Comparison of ENCODE assay signal across 11 cellular contexts in the genomic region with DNA sequence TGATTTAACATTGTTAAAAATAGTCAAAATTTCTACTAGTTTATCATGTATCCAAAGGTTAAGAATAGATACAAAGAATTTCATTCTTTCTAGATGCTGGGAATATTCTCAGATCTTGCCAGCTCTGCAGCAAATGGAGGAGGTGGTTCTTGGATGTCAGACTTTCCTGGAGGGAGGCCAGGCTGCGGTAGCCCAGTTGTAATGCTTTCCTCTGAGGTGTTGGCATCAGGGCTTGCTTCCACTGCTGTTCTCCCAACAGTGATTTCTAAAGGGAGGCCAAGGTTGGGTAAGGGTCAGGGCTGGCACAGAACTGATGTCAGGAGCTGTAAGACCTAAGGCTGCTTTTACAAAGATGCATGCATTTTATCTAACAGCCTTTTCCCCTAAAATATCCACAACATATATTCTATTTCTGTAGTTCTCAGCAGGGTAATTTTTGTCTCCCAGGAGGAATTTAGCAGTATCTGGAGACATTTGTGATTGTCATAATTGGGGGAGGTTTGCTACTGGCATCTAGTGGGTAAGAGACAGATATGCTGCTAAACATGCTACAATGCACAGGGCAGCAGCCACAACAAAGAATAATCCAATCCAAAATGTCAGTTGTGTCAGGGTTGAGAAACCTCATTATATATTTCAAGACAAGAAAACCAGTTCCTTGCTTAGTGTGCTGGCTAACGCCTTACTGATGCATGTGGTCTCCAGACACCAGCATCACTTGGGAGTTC. TPM values are rescaled to one million over a fixed set of nuclear protein-coding genes. Genes with fewer than 3 reads are reported as not detected.
DNase-seq lines count a peak whose midpoint lies in the region; ATAC-seq, FAIRE-seq and TF ChIP-seq lines count a peak whose summit lies in the region.
"Had no signal": no experiment of that assay in that cellular context is flagged by ENCODE, and none has a peak within 500 bp of the region (broad histone marks: within the 10 kb centered on the region; RNA-seq: fewer than 3 reads in every experiment).

No MANE protein-coding gene starts in this region.

- H3K79me2 ChIP-seq in Karpas-422 (ENCODE audit: low read length): no peaks in the 10 kb centered on the region

- H4K20me1 ChIP-seq in BLaER1 (no peaks in the 10 kb centered on the region), Karpas-422 (ENCODE audit: insufficient read depth, low read depth, low read length) (no peaks in the 10 kb centered on the region)

- H3K36me3 ChIP-seq in BLaER1 (no peaks in the 10 kb centered on the region), Karpas-422 (ENCODE audit: insufficient read depth, low read length) (no peaks in the 10 kb centered on the region)
- no peaks in the 10 kb centered on the region for H3K36me3 ChIP-seq in effector memory CD4-positive, alpha-beta T cell (ENCODE audit: control insufficient read depth, insufficient read depth, low read length)

- TF ChIP-seq CTCF in D721Med (IDR thresholded peaks at IDR 0.05; ENCODE audit: insufficient read depth, missing control alignments): no peak

- H3K4me3 ChIP-seq in BLaER1: no peak overlapping the region
- H3K4me3 ChIP-seq in effector memory CD4-positive, alpha-beta T cell (ENCODE audit: insufficient read depth, low read depth, low read length, poor library complexity, severe bottlenecking): no peak overlapping the region
- H3K4me3 ChIP-seq in Karpas-422 (ENCODE audit: low read length): no peak overlapping the region

- H3K9ac ChIP-seq in BLaER1 (no peak overlapping the region), Karpas-422 (ENCODE audit: low read length) (no peak overlapping the region)

- peak; percentile 33 for ATAC-seq in HG02678 (IDR thresholded peaks at IDR 0.05; ENCODE audit: unreplicated experiment)
- ATAC-seq in activated CD4-positive, CD25-positive, alpha-beta regulatory T cell treated with anti-CD3 and anti-CD28 coated beads, Interleukin-2, amount 50 U/mL, for 24 hours: no peak

- no peaks in the 10 kb centered on the region for H3K9me2 ChIP-seq in Karpas-422 (replicated peaks; ENCODE audit: insufficient read depth, low read length)

- H3K9me3 ChIP-seq in BLaER1: peaks cover 11% of the 10 kb centered on the region
- H3K9me3 ChIP-seq in effector memory CD4-positive, alpha-beta T cell (ENCODE audit: control insufficient read depth, low read length): no peaks in the 10 kb centered on the region
- no peaks in the 10 kb centered on the region for H3K9me3 ChIP-seq in Karpas-422 (ENCODE audit: low read length)

- no peak overlapping the region for H2AFZ ChIP-seq in Karpas-422 (ENCODE audit: low read length)

- H3K4me1 ChIP-seq in BLaER1 (peaks cover 13% of the 10 kb centered on the region), Karpas-422 (ENCODE audit: low read length) (no peaks in the 10 kb centered on the region)
- H3K4me1 ChIP-seq in effector memory CD4-positive, alpha-beta T cell (ENCODE audit: control insufficient read depth, insufficient read depth, low read length, poor library complexity, severe bottlenecking): no peaks in the 10 kb centered on the region

- no peaks in the 10 kb centered on the region for H3K27me3 ChIP-seq in BLaER1
- no peaks in the 10 kb centered on the region for H3K27me3 ChIP-seq in effector memory CD4-positive, alpha-beta T cell (replicated peaks; ENCODE audit: control insufficient read depth, insufficient read depth, low read length, poor library complexity, severe bottlenecking)
- no peaks in the 10 kb centered on the region for H3K27me3 ChIP-seq in Karpas-422 (ENCODE audit: low read length)

- H3K4me2 ChIP-seq in BLaER1 (peak overlapping the region; percentile 22), Karpas-422 (ENCODE audit: low read depth, low read length, poor library complexity, severe bottlenecking) (no peak overlapping the region)

- peak in 37 of 56 donors; percentile 2 to 64 (median 19) for DNase-seq in amygdala (lab: John Stamatoyannopoulos, UW)
- DNase-seq in effector memory CD4-positive, alpha-beta T cell: no peak
- no peak for DNase-seq in Karpas-422
- no peak for DNase-seq in D721Med (ENCODE audit: insufficient read length, low spot score)
- DNase-seq: NCI-H2081 treated with DMSO at 0.1 percent for 48 hours; stimulated activated CD4-positive, alpha-beta T cell treated with anti-CD3 and anti-CD28 coated beads, Interleukin-12 subunit alpha, Interleukin-12 subunit beta, amount 100 ng/mL, for 4 hours had no signal

- FAIRE-seq in islet of Langerhans (lab: Jason Lieb, UNC) (peak; percentile 24), D721Med (lab: Jason Lieb, UNC) (no peak)

- H3K27ac ChIP-seq in BLaER1 (no peak overlapping the region), Karpas-422 (ENCODE audit: low read length) (no peak overlapping the region)
- no peak overlapping the region for H3K27ac ChIP-seq in effector memory CD4-positive, alpha-beta T cell (ENCODE audit: insufficient read depth, low read length, poor library complexity, severe bottlenecking)

RNA-seq across cellular contexts. Expression of a gene that starts 42.0 kb away (rescaled TPM):
- total RNA-seq in Karpas-422 (2014; rRNA removed; shearing (Covaris generic); ENCODE audit: low replicate concordance): not detected in 2 replicates
- total RNA-seq: glomerular endothelial cell had no signal

Comparison
In these comparisons a context has a peak if more than half of its experiments do, and no peak if none do; other contexts are left out.
1. DNase-seq: peak in amygdala (37 of 56); none in effector memory CD4-positive, alpha-beta T cell (0 of 3), Karpas-422 (single experiment) and D721Med (single experiment).